Comparison of ENCODE assay signal across 9 cellular contexts in genomic region chr4:91769912-91770311, GRCh38.
"Had no signal": no experiment of that assay in that cellular context is flagged by ENCODE, and none has a peak within 500 bp of the region (broad histone marks: within the 10 kb centered on the region; RNA-seq: fewer than 3 reads in every experiment).

No MANE protein-coding gene starts in this region.

- DNase-seq: GM23248, GOT3, H9, HCEC 1CT, Kasumi-1, KG1 had no signal

- H3K9ac ChIP-seq: GM23248 had no signal

- FAIRE-seq: H54 had no signal

- H3K4me1 Mint-ChIP-seq: IgD-negative memory B cell had no signal

- H2AFZ ChIP-seq: GM23248 had no signal

- H3K4me3 Mint-ChIP-seq: H9, IgD-negative memory B cell had no signal

- H3K36me3 Mint-ChIP-seq: IgD-negative memory B cell had no signal

- H3K27ac Mint-ChIP-seq: H9, IgD-negative memory B cell had no signal

- H3K27ac ChIP-seq: GM23248, HL-60 had no signal

- H3K27me3 Mint-ChIP-seq: IgD-negative memory B cell had no signal

- H3K4me3 ChIP-seq: GM23248 had no signal
